In the genomic region with DNA sequence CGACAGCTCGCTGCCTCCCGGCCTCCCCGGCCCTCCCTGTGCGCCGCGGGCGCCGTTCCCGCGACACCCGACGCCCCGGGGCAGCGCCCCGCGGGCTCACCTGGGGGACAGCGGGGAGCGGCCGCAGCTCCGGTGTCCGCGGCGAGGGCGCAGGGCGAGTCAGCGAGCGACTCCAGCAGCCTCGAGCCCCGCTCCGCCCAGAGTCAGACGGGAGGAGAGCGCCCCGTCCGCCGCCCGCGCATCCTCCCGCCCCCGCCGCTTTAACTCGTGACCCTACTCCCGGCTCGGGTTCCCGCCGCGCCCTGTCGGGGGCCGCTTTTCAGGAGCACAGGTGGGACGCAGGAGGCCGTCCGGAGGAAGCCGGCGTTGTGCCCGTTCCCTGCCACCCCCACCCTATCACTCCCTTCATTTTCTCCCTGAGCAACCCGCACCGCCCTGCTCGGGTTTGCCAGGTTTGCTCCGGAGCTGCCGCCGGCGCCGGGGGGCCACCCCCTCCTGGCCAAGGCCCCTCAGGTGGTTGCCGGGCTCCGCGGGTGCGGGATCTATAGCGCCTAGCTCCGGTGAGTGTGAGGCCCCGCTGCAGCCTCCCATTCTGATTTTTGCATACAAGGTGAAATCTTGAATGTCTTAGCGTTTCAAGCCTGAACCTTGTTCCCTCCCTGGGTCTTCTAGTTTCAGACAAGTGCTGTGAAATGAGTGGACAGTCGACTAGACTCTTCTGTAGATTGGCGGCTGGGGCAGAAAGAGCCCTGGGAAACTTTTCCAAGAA, we compare ENCODE assay signal across 1 cellular context.
A peak's percentile ranks its signal among the peaks of the same experiment; 100 is the strongest.
TF ChIP-seq lines count a peak whose summit lies in the region.

A gene with protein sequence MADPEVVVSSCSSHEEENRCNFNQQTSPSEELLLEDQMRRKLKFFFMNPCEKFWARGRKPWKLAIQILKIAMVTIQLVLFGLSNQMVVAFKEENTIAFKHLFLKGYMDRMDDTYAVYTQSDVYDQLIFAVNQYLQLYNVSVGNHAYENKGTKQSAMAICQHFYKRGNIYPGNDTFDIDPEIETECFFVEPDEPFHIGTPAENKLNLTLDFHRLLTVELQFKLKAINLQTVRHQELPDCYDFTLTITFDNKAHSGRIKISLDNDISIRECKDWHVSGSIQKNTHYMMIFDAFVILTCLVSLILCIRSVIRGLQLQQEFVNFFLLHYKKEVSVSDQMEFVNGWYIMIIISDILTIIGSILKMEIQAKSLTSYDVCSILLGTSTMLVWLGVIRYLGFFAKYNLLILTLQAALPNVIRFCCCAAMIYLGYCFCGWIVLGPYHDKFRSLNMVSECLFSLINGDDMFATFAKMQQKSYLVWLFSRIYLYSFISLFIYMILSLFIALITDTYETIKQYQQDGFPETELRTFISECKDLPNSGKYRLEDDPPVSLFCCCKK (minus strand): TSS at position 205 of the 769 bp plus-strand sequence. CDS start 3,140 bp downstream, outside the sequence.

TF ChIP-seq in HEK293, 187 proteins besides CTCF, POLR2A, EP300 and RAD21 (continued from another document and continues in another):
- TF ChIP-seq, protein P1, sequence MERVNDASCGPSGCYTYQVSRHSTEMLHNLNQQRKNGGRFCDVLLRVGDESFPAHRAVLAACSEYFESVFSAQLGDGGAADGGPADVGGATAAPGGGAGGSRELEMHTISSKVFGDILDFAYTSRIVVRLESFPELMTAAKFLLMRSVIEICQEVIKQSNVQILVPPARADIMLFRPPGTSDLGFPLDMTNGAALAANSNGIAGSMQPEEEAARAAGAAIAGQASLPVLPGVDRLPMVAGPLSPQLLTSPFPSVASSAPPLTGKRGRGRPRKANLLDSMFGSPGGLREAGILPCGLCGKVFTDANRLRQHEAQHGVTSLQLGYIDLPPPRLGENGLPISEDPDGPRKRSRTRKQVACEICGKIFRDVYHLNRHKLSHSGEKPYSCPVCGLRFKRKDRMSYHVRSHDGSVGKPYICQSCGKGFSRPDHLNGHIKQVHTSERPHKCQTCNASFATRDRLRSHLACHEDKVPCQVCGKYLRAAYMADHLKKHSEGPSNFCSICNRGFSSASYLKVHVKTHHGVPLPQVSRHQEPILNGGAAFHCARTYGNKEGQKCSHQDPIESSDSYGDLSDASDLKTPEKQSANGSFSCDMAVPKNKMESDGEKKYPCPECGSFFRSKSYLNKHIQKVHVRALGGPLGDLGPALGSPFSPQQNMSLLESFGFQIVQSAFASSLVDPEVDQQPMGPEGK (tag by site-specific recombination; IDR thresholded peaks at IDR 0.05), result peak; percentile 98
- TF ChIP-seq ZBTB8A (tag by site-specific recombination; IDR thresholded peaks at IDR 0.05) (peak; percentile 95), ZNF521 (tag by site-specific recombination; IDR thresholded peaks at IDR 0.05) (no peak), ZNF132 (tag by site-specific recombination; IDR thresholded peaks at IDR 0.05; ENCODE audit: borderline replicate concordance) (no peak), BCL11B (tag by site-specific recombination; IDR thresholded peaks at IDR 0.05; ENCODE audit: low read depth) (0 out of 2 replicates have a peak, but pooled peaks have one; percentile 46), ZNF610 (tag by site-specific recombination; IDR thresholded peaks at IDR 0.05; ENCODE audit: borderline replicate concordance) (peak; percentile 72; the same call in 1 of the 2 replicates), GLI4 (tag by site-specific recombination; IDR thresholded peaks at IDR 0.05) (0 out of 2 replicates have a peak, but pooled peaks have one; percentile 25), ZNF426 (tag by site-specific recombination; IDR thresholded peaks at IDR 0.05) (no peak), ZNF140 (tag by site-specific recombination; IDR thresholded peaks at IDR 0.05) (no peak), SETDB1 (IDR thresholded peaks at IDR 0.05; ENCODE audit: insufficient read length, low read length) (no peak), IKZF3 (tag by site-specific recombination; IDR thresholded peaks at IDR 0.05) (peak; percentile 85), ZNF560 (tag by site-specific recombination; IDR thresholded peaks at IDR 0.05; ENCODE audit: borderline replicate concordance) (no peak), ZFP3 (tag by site-specific recombination; IDR thresholded peaks at IDR 0.05; ENCODE audit: low read depth) (no peak), ZNF600 (tag by site-specific recombination; IDR thresholded peaks at IDR 0.05) (peak; percentile 87), ZNF239 (tag by site-specific recombination; IDR thresholded peaks at IDR 0.05) (no peak), ZNF114 (tag by site-specific recombination; IDR thresholded peaks at IDR 0.05) (no peak), ZNF155 (tag by site-specific recombination; IDR thresholded peaks at IDR 0.05) (no peak), ZFHX2 (tag by site-specific recombination; conservative IDR thresholded peaks at IDR 0.05) (peak; percentile 97), ZNF549 (tag by site-specific recombination; IDR thresholded peaks at IDR 0.05) (no peak), ZNF664 (tag by site-specific recombination; IDR thresholded peaks at IDR 0.05) (no peak), ZXDB (tag by site-specific recombination; IDR thresholded peaks at IDR 0.05) (peak; percentile 90)
- TF ChIP-seq, protein P2, sequence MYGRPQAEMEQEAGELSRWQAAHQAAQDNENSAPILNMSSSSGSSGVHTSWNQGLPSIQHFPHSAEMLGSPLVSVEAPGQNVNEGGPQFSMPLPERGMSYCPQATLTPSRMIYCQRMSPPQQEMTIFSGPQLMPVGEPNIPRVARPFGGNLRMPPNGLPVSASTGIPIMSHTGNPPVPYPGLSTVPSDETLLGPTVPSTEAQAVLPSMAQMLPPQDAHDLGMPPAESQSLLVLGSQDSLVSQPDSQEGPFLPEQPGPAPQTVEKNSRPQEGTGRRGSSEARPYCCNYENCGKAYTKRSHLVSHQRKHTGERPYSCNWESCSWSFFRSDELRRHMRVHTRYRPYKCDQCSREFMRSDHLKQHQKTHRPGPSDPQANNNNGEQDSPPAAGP (tag by site-specific recombination; IDR thresholded peaks at IDR 0.05), result peak; percentile 97
- TF ChIP-seq, protein P3, sequence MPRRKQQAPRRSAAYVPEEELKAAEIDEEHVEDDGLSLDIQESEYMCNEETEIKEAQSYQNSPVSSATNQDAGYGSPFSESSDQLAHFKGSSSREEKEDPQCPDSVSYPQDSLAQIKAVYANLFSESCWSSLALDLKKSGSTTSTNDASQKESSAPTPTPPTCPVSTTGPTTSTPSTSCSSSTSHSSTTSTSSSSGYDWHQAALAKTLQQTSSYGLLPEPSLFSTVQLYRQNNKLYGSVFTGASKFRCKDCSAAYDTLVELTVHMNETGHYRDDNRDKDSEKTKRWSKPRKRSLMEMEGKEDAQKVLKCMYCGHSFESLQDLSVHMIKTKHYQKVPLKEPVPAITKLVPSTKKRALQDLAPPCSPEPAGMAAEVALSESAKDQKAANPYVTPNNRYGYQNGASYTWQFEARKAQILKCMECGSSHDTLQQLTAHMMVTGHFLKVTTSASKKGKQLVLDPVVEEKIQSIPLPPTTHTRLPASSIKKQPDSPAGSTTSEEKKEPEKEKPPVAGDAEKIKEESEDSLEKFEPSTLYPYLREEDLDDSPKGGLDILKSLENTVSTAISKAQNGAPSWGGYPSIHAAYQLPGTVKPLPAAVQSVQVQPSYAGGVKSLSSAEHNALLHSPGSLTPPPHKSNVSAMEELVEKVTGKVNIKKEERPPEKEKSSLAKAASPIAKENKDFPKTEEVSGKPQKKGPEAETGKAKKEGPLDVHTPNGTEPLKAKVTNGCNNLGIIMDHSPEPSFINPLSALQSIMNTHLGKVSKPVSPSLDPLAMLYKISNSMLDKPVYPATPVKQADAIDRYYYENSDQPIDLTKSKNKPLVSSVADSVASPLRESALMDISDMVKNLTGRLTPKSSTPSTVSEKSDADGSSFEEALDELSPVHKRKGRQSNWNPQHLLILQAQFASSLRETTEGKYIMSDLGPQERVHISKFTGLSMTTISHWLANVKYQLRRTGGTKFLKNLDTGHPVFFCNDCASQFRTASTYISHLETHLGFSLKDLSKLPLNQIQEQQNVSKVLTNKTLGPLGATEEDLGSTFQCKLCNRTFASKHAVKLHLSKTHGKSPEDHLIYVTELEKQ (tag by site-specific recombination; IDR thresholded peaks at IDR 0.05; ENCODE audit: borderline replicate concordance), result no peak
- TF ChIP-seq, protein P4, sequence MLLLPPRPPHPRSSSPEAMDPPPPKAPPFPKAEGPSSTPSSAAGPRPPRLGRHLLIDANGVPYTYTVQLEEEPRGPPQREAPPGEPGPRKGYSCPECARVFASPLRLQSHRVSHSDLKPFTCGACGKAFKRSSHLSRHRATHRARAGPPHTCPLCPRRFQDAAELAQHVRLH (tag by site-specific recombination; IDR thresholded peaks at IDR 0.05), result peak; percentile 52; the same call in 1 of the 2 replicates
- TF ChIP-seq, protein P5, sequence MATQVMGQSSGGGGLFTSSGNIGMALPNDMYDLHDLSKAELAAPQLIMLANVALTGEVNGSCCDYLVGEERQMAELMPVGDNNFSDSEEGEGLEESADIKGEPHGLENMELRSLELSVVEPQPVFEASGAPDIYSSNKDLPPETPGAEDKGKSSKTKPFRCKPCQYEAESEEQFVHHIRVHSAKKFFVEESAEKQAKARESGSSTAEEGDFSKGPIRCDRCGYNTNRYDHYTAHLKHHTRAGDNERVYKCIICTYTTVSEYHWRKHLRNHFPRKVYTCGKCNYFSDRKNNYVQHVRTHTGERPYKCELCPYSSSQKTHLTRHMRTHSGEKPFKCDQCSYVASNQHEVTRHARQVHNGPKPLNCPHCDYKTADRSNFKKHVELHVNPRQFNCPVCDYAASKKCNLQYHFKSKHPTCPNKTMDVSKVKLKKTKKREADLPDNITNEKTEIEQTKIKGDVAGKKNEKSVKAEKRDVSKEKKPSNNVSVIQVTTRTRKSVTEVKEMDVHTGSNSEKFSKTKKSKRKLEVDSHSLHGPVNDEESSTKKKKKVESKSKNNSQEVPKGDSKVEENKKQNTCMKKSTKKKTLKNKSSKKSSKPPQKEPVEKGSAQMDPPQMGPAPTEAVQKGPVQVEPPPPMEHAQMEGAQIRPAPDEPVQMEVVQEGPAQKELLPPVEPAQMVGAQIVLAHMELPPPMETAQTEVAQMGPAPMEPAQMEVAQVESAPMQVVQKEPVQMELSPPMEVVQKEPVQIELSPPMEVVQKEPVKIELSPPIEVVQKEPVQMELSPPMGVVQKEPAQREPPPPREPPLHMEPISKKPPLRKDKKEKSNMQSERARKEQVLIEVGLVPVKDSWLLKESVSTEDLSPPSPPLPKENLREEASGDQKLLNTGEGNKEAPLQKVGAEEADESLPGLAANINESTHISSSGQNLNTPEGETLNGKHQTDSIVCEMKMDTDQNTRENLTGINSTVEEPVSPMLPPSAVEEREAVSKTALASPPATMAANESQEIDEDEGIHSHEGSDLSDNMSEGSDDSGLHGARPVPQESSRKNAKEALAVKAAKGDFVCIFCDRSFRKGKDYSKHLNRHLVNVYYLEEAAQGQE (tag by site-specific recombination; IDR thresholded peaks at IDR 0.05), result no peak
- TF ChIP-seq, protein P6, sequence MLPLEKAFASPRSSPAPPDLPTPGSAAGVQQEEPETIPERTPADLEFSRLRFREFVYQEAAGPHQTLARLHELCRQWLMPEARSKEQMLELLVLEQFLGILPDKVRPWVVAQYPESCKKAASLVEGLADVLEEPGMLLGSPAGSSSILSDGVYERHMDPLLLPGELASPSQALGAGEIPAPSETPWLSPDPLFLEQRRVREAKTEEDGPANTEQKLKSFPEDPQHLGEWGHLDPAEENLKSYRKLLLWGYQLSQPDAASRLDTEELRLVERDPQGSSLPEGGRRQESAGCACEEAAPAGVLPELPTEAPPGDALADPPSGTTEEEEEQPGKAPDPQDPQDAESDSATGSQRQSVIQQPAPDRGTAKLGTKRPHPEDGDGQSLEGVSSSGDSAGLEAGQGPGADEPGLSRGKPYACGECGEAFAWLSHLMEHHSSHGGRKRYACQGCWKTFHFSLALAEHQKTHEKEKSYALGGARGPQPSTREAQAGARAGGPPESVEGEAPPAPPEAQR (tag by site-specific recombination; IDR thresholded peaks at IDR 0.05), result no peak
- TF ChIP-seq, protein P7, sequence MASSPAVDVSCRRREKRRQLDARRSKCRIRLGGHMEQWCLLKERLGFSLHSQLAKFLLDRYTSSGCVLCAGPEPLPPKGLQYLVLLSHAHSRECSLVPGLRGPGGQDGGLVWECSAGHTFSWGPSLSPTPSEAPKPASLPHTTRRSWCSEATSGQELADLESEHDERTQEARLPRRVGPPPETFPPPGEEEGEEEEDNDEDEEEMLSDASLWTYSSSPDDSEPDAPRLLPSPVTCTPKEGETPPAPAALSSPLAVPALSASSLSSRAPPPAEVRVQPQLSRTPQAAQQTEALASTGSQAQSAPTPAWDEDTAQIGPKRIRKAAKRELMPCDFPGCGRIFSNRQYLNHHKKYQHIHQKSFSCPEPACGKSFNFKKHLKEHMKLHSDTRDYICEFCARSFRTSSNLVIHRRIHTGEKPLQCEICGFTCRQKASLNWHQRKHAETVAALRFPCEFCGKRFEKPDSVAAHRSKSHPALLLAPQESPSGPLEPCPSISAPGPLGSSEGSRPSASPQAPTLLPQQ (tag by site-specific recombination; IDR thresholded peaks at IDR 0.05), result peak; percentile 88
- TF ChIP-seq, protein P8, sequence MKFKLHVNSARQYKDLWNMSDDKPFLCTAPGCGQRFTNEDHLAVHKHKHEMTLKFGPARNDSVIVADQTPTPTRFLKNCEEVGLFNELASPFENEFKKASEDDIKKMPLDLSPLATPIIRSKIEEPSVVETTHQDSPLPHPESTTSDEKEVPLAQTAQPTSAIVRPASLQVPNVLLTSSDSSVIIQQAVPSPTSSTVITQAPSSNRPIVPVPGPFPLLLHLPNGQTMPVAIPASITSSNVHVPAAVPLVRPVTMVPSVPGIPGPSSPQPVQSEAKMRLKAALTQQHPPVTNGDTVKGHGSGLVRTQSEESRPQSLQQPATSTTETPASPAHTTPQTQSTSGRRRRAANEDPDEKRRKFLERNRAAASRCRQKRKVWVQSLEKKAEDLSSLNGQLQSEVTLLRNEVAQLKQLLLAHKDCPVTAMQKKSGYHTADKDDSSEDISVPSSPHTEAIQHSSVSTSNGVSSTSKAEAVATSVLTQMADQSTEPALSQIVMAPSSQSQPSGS (tag by site-specific recombination; IDR thresholded peaks at IDR 0.05; ENCODE audit: low read depth), result no peak
- TF ChIP-seq, protein P9, sequence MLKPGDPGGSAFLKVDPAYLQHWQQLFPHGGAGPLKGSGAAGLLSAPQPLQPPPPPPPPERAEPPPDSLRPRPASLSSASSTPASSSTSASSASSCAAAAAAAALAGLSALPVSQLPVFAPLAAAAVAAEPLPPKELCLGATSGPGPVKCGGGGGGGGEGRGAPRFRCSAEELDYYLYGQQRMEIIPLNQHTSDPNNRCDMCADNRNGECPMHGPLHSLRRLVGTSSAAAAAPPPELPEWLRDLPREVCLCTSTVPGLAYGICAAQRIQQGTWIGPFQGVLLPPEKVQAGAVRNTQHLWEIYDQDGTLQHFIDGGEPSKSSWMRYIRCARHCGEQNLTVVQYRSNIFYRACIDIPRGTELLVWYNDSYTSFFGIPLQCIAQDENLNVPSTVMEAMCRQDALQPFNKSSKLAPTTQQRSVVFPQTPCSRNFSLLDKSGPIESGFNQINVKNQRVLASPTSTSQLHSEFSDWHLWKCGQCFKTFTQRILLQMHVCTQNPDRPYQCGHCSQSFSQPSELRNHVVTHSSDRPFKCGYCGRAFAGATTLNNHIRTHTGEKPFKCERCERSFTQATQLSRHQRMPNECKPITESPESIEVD (tag by site-specific recombination; IDR thresholded peaks at IDR 0.05), result no peak
- TF ChIP-seq, protein P10, sequence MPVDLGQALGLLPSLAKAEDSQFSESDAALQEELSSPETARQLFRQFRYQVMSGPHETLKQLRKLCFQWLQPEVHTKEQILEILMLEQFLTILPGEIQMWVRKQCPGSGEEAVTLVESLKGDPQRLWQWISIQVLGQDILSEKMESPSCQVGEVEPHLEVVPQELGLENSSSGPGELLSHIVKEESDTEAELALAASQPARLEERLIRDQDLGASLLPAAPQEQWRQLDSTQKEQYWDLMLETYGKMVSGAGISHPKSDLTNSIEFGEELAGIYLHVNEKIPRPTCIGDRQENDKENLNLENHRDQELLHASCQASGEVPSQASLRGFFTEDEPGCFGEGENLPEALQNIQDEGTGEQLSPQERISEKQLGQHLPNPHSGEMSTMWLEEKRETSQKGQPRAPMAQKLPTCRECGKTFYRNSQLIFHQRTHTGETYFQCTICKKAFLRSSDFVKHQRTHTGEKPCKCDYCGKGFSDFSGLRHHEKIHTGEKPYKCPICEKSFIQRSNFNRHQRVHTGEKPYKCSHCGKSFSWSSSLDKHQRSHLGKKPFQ (tag by site-specific recombination; IDR thresholded peaks at IDR 0.05), result no peak; the same call in 1 of the 2 replicates
